In genomic region chr20:45229264-45230056, GRCh38 we compare ENCODE assay signal across 9 cellular contexts. TPM values are rescaled to one million over a fixed set of nuclear protein-coding genes. Genes with fewer than 3 reads are reported as not detected.
DNase-seq lines count a peak whose midpoint lies in the region; ATAC-seq, FAIRE-seq and TF ChIP-seq lines count a peak whose summit lies in the region.
"Had no signal": no experiment of that assay in that cellular context is flagged by ENCODE, and none has a peak within 500 bp of the region (broad histone marks: within the 10 kb centered on the region; RNA-seq: fewer than 3 reads in every experiment).

No MANE protein-coding gene starts in this region.

- H3K4me1 Mint-ChIP-seq in astrocyte (ENCODE audit: low read depth, unreplicated experiment) (no peaks in the 10 kb centered on the region), osteocyte (ENCODE audit: unreplicated experiment) (no peaks in the 10 kb centered on the region)

- no peaks in the 10 kb centered on the region for H3K9me3 ChIP-seq in astrocyte (ENCODE audit: insufficient read depth, low read depth, low read length)

- H3K27ac Mint-ChIP-seq in astrocyte (ENCODE audit: unreplicated experiment): no peak overlapping the region
- no peak overlapping the region for H3K27ac Mint-ChIP-seq in osteocyte (ENCODE audit: unreplicated experiment)

- no peak for ATAC-seq in HG02884 (IDR thresholded peaks at IDR 0.05; ENCODE audit: unreplicated experiment)

- no peak overlapping the region for H2AFZ ChIP-seq in astrocyte (ENCODE audit: low read depth, low read length)

- H3K4me3 ChIP-seq in astrocyte (ENCODE audit: insufficient read depth, low read depth, low read length): no peak overlapping the region

- no peak overlapping the region for H3K4me2 ChIP-seq in astrocyte (ENCODE audit: low read length)

- FAIRE-seq in astrocyte (lab: Jason Lieb, UNC): no peak
- FAIRE-seq: GM18507 had no signal

- no peak overlapping the region for H3K4me3 Mint-ChIP-seq in astrocyte (ENCODE audit: unreplicated experiment)
- H3K4me3 Mint-ChIP-seq in osteocyte (ENCODE audit: unreplicated experiment): no peak overlapping the region

- H3K9me3 Mint-ChIP-seq in astrocyte (ENCODE audit: unreplicated experiment): peaks cover 2% of the 10 kb centered on the region
- H3K9me3 Mint-ChIP-seq in osteocyte (ENCODE audit: unreplicated experiment): peaks cover 5% of the 10 kb centered on the region

- H3K79me2 ChIP-seq in astrocyte (ENCODE audit: insufficient read depth, low read length): no peaks in the 10 kb centered on the region

- H3K27me3 Mint-ChIP-seq in astrocyte (ENCODE audit: low read depth, unreplicated experiment) (peaks cover 14% of the 10 kb centered on the region), osteocyte (ENCODE audit: unreplicated experiment) (peaks cover 71% of the 10 kb centered on the region)

- no peaks in the 10 kb centered on the region for H3K36me3 ChIP-seq in astrocyte (ENCODE audit: insufficient read depth, low read length)

- DNase-seq in activated T-cell treated with anti-CD3 and anti-CD28 coated beads for 24 hours (ENCODE audit: low read depth) (peak; percentile 25), NOMO-1 treated with DMSO at 0.1 percent for 48 hours (lab: John Stamatoyannopoulos, UW; ENCODE audit: unreplicated experiment) (peak; percentile 16), astrocyte (ENCODE audit: low read depth) (no peak), osteocyte (ENCODE audit: extremely low spot score, unreplicated experiment) (no peak), AG20443 (ENCODE audit: low spot score) (no peak), NCI-H524 treated with DMSO at 0.1 percent for 48 hours (lab: John Stamatoyannopoulos, UW) (no peak)
- DNase-seq in activated T-cell treated with anti-CD3 and anti-CD28 coated beads, Interleukin-2, amount 50 U/mL, for 1 hour: no peak

- H3K36me3 Mint-ChIP-seq in astrocyte (ENCODE audit: low read depth, unreplicated experiment) (no peaks in the 10 kb centered on the region), osteocyte (ENCODE audit: unreplicated experiment) (no peaks in the 10 kb centered on the region)

- TF ChIP-seq CTCF in astrocyte (IDR thresholded peaks at IDR 0.05; ENCODE audit: insufficient read depth, low read depth, low read length): peak; percentile 8
- TF ChIP-seq CTCF in osteocyte (IDR thresholded peaks at IDR 0.05): peak; percentile 38

- H4K20me1 ChIP-seq in astrocyte (ENCODE audit: insufficient read depth, low read length): no peaks in the 10 kb centered on the region

- no peak overlapping the region for H3K27ac ChIP-seq in astrocyte (ENCODE audit: low read depth, low read length)

- H3K27me3 ChIP-seq in astrocyte (ENCODE audit: insufficient read depth, low read length): peaks cover 2% of the 10 kb centered on the region

- H3K4me1 ChIP-seq in astrocyte (ENCODE audit: insufficient read depth, low read length): no peaks in the 10 kb centered on the region

- H3K9ac ChIP-seq in astrocyte (ENCODE audit: low read length): no peak overlapping the region

RNA-seq across cellular contexts. Expression of gene SEMG2, which starts 8.3 kb away (rescaled TPM):
- total RNA-seq in astrocyte (not detected in 2 replicates), osteocyte (not detected in 2 replicates)

RNA-seq across cellular contexts. Expression of gene SEMG1, which starts 22.6 kb away (rescaled TPM):
- total RNA-seq in astrocyte: not detected in 2 replicates
- not detected in 2 replicates for total RNA-seq in osteocyte

RNA-seq across cellular contexts. Expression of gene SLPI, which starts 24.9 kb away (rescaled TPM):
- total RNA-seq in astrocyte (0.41 TPM in 1 of 2 replicates, not detected in the other), osteocyte (not detected in 2 replicates)

RNA-seq across cellular contexts. Expression of gene PI3, which starts 54.8 kb away (rescaled TPM):
- total RNA-seq in astrocyte (not detected in 2 replicates), osteocyte (not detected in 2 replicates)

Comparison
In these comparisons a context has a peak if more than half of its experiments do, and no peak if none do; other contexts are left out.
1. DNase-seq: peak in activated T-cell treated with anti-CD3 and anti-CD28 coated beads for 24 hours (single experiment) and NOMO-1 treated with DMSO at 0.1 percent for 48 hours (single experiment); none in activated T-cell treated with anti-CD3 and anti-CD28 coated beads, Interleukin-2, amount 50 U/mL, for 1 hour (single experiment), astrocyte (single experiment), osteocyte (single experiment), AG20443 (single experiment) and NCI-H524 treated with DMSO at 0.1 percent for 48 hours (single experiment).